In the genomic region with DNA sequence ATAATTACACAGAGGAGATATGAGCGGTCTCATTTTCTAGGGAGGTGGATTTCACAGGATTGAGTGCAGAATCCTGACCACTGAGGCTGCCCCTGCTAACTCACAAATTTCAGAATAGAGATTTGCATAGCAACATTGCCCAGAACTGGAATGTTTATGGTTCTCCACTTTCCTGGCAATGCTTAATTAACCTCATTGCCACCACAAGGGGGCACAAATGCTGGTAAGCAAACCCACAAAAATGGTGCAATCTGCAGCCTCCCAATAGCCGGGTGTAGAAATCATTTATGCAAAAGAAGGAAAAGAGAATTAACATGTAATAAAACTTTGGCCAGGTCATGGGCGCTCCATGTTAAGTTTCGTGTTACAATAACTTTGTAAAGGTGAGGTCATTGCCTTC, we compare ENCODE assay signal across 9 cellular contexts.
A peak's percentile ranks its signal among the peaks of the same experiment; 100 is the strongest.
DNase-seq lines count a peak whose midpoint lies in the region; ATAC-seq, FAIRE-seq and TF ChIP-seq lines count a peak whose summit lies in the region.
"Had no signal": no experiment of that assay in that cellular context is flagged by ENCODE, and none has a peak within 500 bp of the region (broad histone marks: within the 10 kb centered on the region; RNA-seq: fewer than 3 reads in every experiment).

No MANE protein-coding gene starts in this region.

- no peak for ATAC-seq in HG03139 (IDR thresholded peaks at IDR 0.05; ENCODE audit: unreplicated experiment)

- no peak overlapping the region for H3K27ac ChIP-seq in ascending aorta
- no peak overlapping the region for H3K27ac ChIP-seq in keratinocyte (ENCODE audit: control insufficient read depth, insufficient read depth, low read length)
- H3K27ac ChIP-seq in testis, result no peak overlapping the region

- H4K20me1 ChIP-seq in keratinocyte (ENCODE audit: control insufficient read depth, extremely low read depth, insufficient read depth, low read length), result no peaks in the 10 kb centered on the region

- no peak overlapping the region for H3K9ac ChIP-seq in keratinocyte (ENCODE audit: control insufficient read depth, extremely low read depth, insufficient read depth, low read length)

- H3K9me1 ChIP-seq in keratinocyte (ENCODE audit: control insufficient read depth, extremely low read depth, insufficient read depth, low read length), result no peaks in the 10 kb centered on the region

- intact Hi-C loops in ascending aorta (cut with DNase I), result loop anchor here (1.0 to 2.0 kb wide), 2 partner anchors 56 to 204 kb away; no protein-coding TSS in a partner anchor
- intact Hi-C loops in testis (cut with DNase I; ENCODE audit: low total_unique reads), result no loop called here

- no peak for TF ChIP-seq POLR2A in testis (IDR thresholded peaks at IDR 0.05)

- no peak overlapping the region for H3K4me2 ChIP-seq in keratinocyte (ENCODE audit: control insufficient read depth, extremely low read depth, insufficient read depth, low read depth, low read length)

- no peak overlapping the region for H3K27ac Mint-ChIP-seq in T-helper 2 cell treated with Interferon-gamma antibody and Interleukin-4, amounts not matched to agents 5 μg/mL and 100 μg/mL, for 36 hours
- H3K27ac Mint-ChIP-seq: dendritic cell treated with granulocyte-macrophage colony-stimulating factor and Interleukin-4, amounts not matched to agents 40 ng/mL and 50 ng/mL, for 4 days had no signal

- no peaks in the 10 kb centered on the region for H3K79me2 ChIP-seq in keratinocyte (ENCODE audit: control insufficient read depth, insufficient read depth, low read length)

- dilution Hi-C loops in keratinocyte (cut with MboI; ENCODE audit: extremely low pct_ligation_motif_present, low sequenced_read_pairs), result no loop called here

- H3K27me3 ChIP-seq in ascending aorta (no peaks in the 10 kb centered on the region), keratinocyte (ENCODE audit: control insufficient read depth, extremely low read depth, insufficient read depth, low read length) (no peaks in the 10 kb centered on the region), testis (no peaks in the 10 kb centered on the region)

- H2AFZ ChIP-seq in keratinocyte (ENCODE audit: control insufficient read depth, low read length), result no peak overlapping the region

- H3K4me3 ChIP-seq in ascending aorta (no peak overlapping the region), keratinocyte (ENCODE audit: control insufficient read depth in 2 of 3, extremely low read depth in 1 of 3, insufficient read depth in 2 of 3, low read depth in 1 of 3, low read length in 3 of 3) (no peak overlapping the region), testis (no peak overlapping the region)

- peak; percentile 3 for FAIRE-seq in A204.1 (lab: Jason Lieb, UNC)
- FAIRE-seq in keratinocyte (lab: Jason Lieb, UNC), result no peak

- peak; percentile 19 for DNase-seq in ELR (ENCODE audit: low read depth)
- peak; percentile 65 for DNase-seq in MV-4-11 (lab: John Stamatoyannopoulos, UW)
- DNase-seq in ascending aorta (ENCODE audit: low spot score in 2 of 2), result no peak
- DNase-seq in keratinocyte (ENCODE audit: low read depth, low spot score), result no peak
- peak; percentile 57 for DNase-seq in testis
- DNase-seq in T-helper 2 cell treated with Interferon-gamma antibody and Interleukin-4, amounts not matched to agents 5 μg/mL and 100 μg/mL, for 36 hours (ENCODE audit: low spot score), result no peak

- peaks cover 10 to 31% of the 10 kb centered on the region in 2 donors for H3K36me3 ChIP-seq in ascending aorta
- no peaks in the 10 kb centered on the region for H3K36me3 ChIP-seq in keratinocyte (ENCODE audit: control insufficient read depth in 2 of 2, extremely low read depth in 1 of 2, insufficient read depth in 2 of 2, low read length in 2 of 2)
- H3K36me3 ChIP-seq in testis (ENCODE audit: low read depth, missing control alignments), result no peaks in the 10 kb centered on the region

- 80 to 81% methylated on average over 4 of the region's 4 CpGs for WGBS in testis, 2 donors

- no peaks in the 10 kb centered on the region for H3K27me3 Mint-ChIP-seq in T-helper 2 cell treated with Interferon-gamma antibody and Interleukin-4, amounts not matched to agents 5 μg/mL and 100 μg/mL, for 36 hours (ENCODE audit: low read depth)
- H3K27me3 Mint-ChIP-seq: dendritic cell treated with granulocyte-macrophage colony-stimulating factor and Interleukin-4, amounts not matched to agents 40 ng/mL and 50 ng/mL, for 4 days had no signal

- H3K4me1 ChIP-seq in ascending aorta (no peaks in the 10 kb centered on the region), keratinocyte (ENCODE audit: control insufficient read depth, extremely low read depth, insufficient read depth, low read length) (no peaks in the 10 kb centered on the region), testis (no peaks in the 10 kb centered on the region)

- H3K4me1 Mint-ChIP-seq in T-helper 2 cell treated with Interferon-gamma antibody and Interleukin-4, amounts not matched to agents 5 μg/mL and 100 μg/mL, for 36 hours (ENCODE audit: low read depth), result no peaks in the 10 kb centered on the region

- H3K4me3 Mint-ChIP-seq in T-helper 2 cell treated with Interferon-gamma antibody and Interleukin-4, amounts not matched to agents 5 μg/mL and 100 μg/mL, for 36 hours, result no peak overlapping the region
- H3K4me3 Mint-ChIP-seq: dendritic cell treated with granulocyte-macrophage colony-stimulating factor and Interleukin-4, amounts not matched to agents 40 ng/mL and 50 ng/mL, for 4 days had no signal

- TF ChIP-seq CTCF in ascending aorta (IDR thresholded peaks at IDR 0.05) (peak; percentile 30 to 44 (median 40)), keratinocyte (optimal IDR thresholded peaks at IDR 0.05 in 1 of 3, IDR thresholded peaks at IDR 0.05 in 1 of 3, conservative IDR thresholded peaks at IDR 0.05 in 1 of 3; ENCODE audit: extremely low read depth in 1 of 3, insufficient read depth in 2 of 3, low read length in 3 of 3) (peak; percentile 54 to 63 (median 56)), testis (IDR thresholded peaks at IDR 0.05) (peak; percentile 16 to 55 (median 51))

- H3K9me3 ChIP-seq in ascending aorta (no peaks in the 10 kb centered on the region), keratinocyte (ENCODE audit: control insufficient read depth, low read depth, low read length) (no peaks in the 10 kb centered on the region), testis (no peaks in the 10 kb centered on the region)

- no peaks in the 10 kb centered on the region for H3K36me3 Mint-ChIP-seq in T-helper 2 cell treated with Interferon-gamma antibody and Interleukin-4, amounts not matched to agents 5 μg/mL and 100 μg/mL, for 36 hours (ENCODE audit: low read depth)

- H3K9me3 Mint-ChIP-seq in T-helper 2 cell treated with Interferon-gamma antibody and Interleukin-4, amounts not matched to agents 5 μg/mL and 100 μg/mL, for 36 hours, result no peaks in the 10 kb centered on the region
- H3K9me3 Mint-ChIP-seq: dendritic cell treated with granulocyte-macrophage colony-stimulating factor and Interleukin-4, amounts not matched to agents 40 ng/mL and 50 ng/mL, for 4 days had no signal

Comparison
In these comparisons a context has a peak if more than half of its experiments do, and no peak if none do; other contexts are left out.
1. DNase-seq: peak in ELR (single experiment), MV-4-11 (single experiment) and testis (single experiment); none in ascending aorta (0 of 2), keratinocyte (single experiment) and T-helper 2 cell treated with Interferon-gamma antibody and Interleukin-4, amounts not matched to agents 5 μg/mL and 100 μg/mL, for 36 hours (single experiment).
2. Peak in every context shown above with its lines, with median percentiles within 50 percentile points of each other: CTCF ChIP-seq.